ENCODE assay signal across 9 cellular contexts in genomic region chr14:68633131-68633991, GRCh38.
DNase-seq lines count a peak whose midpoint lies in the region; ATAC-seq and TF ChIP-seq lines count a peak whose summit lies in the region.
"Had no signal": no experiment of that assay in that cellular context is flagged by ENCODE, and none has a peak within 500 bp of the region (broad histone marks: within the 10 kb centered on the region; RNA-seq: fewer than 3 reads in every experiment).

No MANE protein-coding gene starts in this region.

- no peaks in the 10 kb centered on the region for H3K27me3 Mint-ChIP-seq in naive B cell

- H3K4me3 ChIP-seq in esophagus squamous epithelium (peak overlapping the region in 1 of 4 donors; percentile 9), urinary bladder (ENCODE audit: low read depth, low read length) (no peak overlapping the region)
- H3K4me3 ChIP-seq: A549 had no signal

- H3K36me3 ChIP-seq in esophagus squamous epithelium (no peaks in the 10 kb centered on the region), urinary bladder (ENCODE audit: insufficient read depth) (no peaks in the 10 kb centered on the region)

- no peaks in the 10 kb centered on the region for H3K36me3 Mint-ChIP-seq in naive B cell

- peak overlapping the region in 5 of 6 donors; percentile 62 to 93 (median 85) for H3K27ac Mint-ChIP-seq in naive B cell

- ATAC-seq in naive B cell (ENCODE audit: low read depth in 2 of 2): peak; percentile 68 to 69
- ATAC-seq: A549 had no signal

- intact Hi-C loops in esophagus squamous epithelium (cut with DNase I): no loop called here

- H3K4me1 Mint-ChIP-seq in naive B cell: peaks cover 17 to 35% (median 26%) of the 10 kb centered on the region in 3 donors

- H3K27ac ChIP-seq in esophagus squamous epithelium: peak overlapping the region; percentile 28 to 92 (median 89)
- H3K27ac ChIP-seq in urinary bladder (ENCODE audit: low read depth): peak overlapping the region; percentile 26

- TF ChIP-seq CTCF in esophagus squamous epithelium (IDR thresholded peaks at IDR 0.05): no peak

- peak; percentile 52 for DNase-seq in activated CD8-positive, alpha-beta memory T cell treated with anti-CD3 and anti-CD28 coated beads for 24 hours
- no peak for DNase-seq in activated CD8-positive, alpha-beta memory T cell treated with anti-CD3 and anti-CD28 coated beads, Interleukin-2, amount 50 U/mL, for 4 hours
- DNase-seq in esophagus squamous epithelium (lab: John Stamatoyannopoulos, UW) (no peak), naive B cell (peak; percentile 12), glomerular visceral epithelial cell (ENCODE audit: extremely low spot score) (no peak), iPS-NIHi7 (ENCODE audit: extremely low spot score) (no peak), NCI-H446 (lab: John Stamatoyannopoulos, UW) (no peak)

- H3K27me3 ChIP-seq in esophagus squamous epithelium: no peaks in the 10 kb centered on the region

- no peaks in the 10 kb centered on the region for H3K9me3 ChIP-seq in esophagus squamous epithelium
- H3K9me3 ChIP-seq: A549 had no signal

- no peaks in the 10 kb centered on the region for H3K9me3 Mint-ChIP-seq in naive B cell

- H3K4me3 Mint-ChIP-seq in naive B cell: peak overlapping the region; percentile 2 to 85 (median 70)

- H3K4me1 ChIP-seq in esophagus squamous epithelium: peaks cover 29 to 74% (median 32%) of the 10 kb centered on the region in 3 donors
- peaks cover 2% of the 10 kb centered on the region for H3K4me1 ChIP-seq in urinary bladder (ENCODE audit: insufficient read depth)

- no peak for TF ChIP-seq POLR2A in esophagus squamous epithelium (IDR thresholded peaks at IDR 0.05)

- WGBS in esophagus squamous epithelium, 2 donors: 55 to 69% methylated on average over 7 to 10 of the region's 15 CpGs
- 23% methylated on average over 15 of the region's 15 CpGs for WGBS in urinary bladder

Comparison
In these comparisons a context has a peak if more than half of its experiments do, and no peak if none do; other contexts are left out.
1. DNase-seq: peak in activated CD8-positive, alpha-beta memory T cell treated with anti-CD3 and anti-CD28 coated beads for 24 hours (single experiment) and naive B cell (single experiment); none in activated CD8-positive, alpha-beta memory T cell treated with anti-CD3 and anti-CD28 coated beads, Interleukin-2, amount 50 U/mL, for 4 hours (single experiment), esophagus squamous epithelium (single experiment), glomerular visceral epithelial cell (single experiment), iPS-NIHi7 (single experiment) and NCI-H446 (0 of 2).